Comparison of ENCODE assay signal across 8 cellular contexts in genomic region chr16:22297114-22297870, GRCh38. TPM values are rescaled to one million over a fixed set of nuclear protein-coding genes. Genes with fewer than 3 reads are reported as not detected.
A peak's percentile ranks its signal among the peaks of the same experiment; 100 is the strongest.
DNase-seq lines count a peak whose midpoint lies in the region; ATAC-seq lines count a peak whose summit lies in the region.

TSS of gene POLR3E (plus strand) at chr16:22297409. CDS start at chr16:22302969, 5,560 bp downstream.

- DNase-seq in C1 segment of cervical spinal cord (lab: John Stamatoyannopoulos, UW) (peak; percentile 90 to 99 (median 98)), NCI-H526 treated with DMSO at 0.1 percent for 48 hours (lab: John Stamatoyannopoulos, UW) (peak; percentile 91), cortex of kidney (lab: John Stamatoyannopoulos, UW) (peak; percentile 75), left lobe of liver (ENCODE audit: low spot score) (peak; percentile 100)
- peak; percentile 100 for DNase-seq in activated CD4-positive, alpha-beta T cell treated with anti-CD3 and anti-CD28 coated beads, Interleukin-2, amount 10 ng/mL, durations not matched to agents 7 days and 5 days
- DNase-seq in stimulated activated CD4-positive, alpha-beta T cell treated with anti-CD3 and anti-CD28 coated beads, Interleukin-2, amount 100 ng/mL, for 4 hours (ENCODE audit: low read depth): peak; percentile 99

- H3K4me1 Mint-ChIP-seq in activated CD4-positive, alpha-beta T cell treated with anti-CD3 and anti-CD28 coated beads, Interleukin-2, amount 10 ng/mL, durations not matched to agents 7 days and 5 days: peaks cover 41% of the 10 kb centered on the region

- peak; percentile 84 for ATAC-seq in GM19324 (IDR thresholded peaks at IDR 0.05; ENCODE audit: low FRiP score, unreplicated experiment)
- peak; percentile 65 for ATAC-seq in HG03469 (IDR thresholded peaks at IDR 0.05; ENCODE audit: unreplicated experiment)
- peak; percentile 93 for ATAC-seq in left lobe of liver

- no peaks in the 10 kb centered on the region for H3K9me3 Mint-ChIP-seq in activated CD4-positive, alpha-beta T cell treated with anti-CD3 and anti-CD28 coated beads, Interleukin-2, amount 10 ng/mL, durations not matched to agents 7 days and 5 days

- peaks cover 20% of the 10 kb centered on the region for H3K36me3 Mint-ChIP-seq in activated CD4-positive, alpha-beta T cell treated with anti-CD3 and anti-CD28 coated beads, Interleukin-2, amount 10 ng/mL, durations not matched to agents 7 days and 5 days (ENCODE audit: low read depth)

- H3K27ac Mint-ChIP-seq in activated CD4-positive, alpha-beta T cell treated with anti-CD3 and anti-CD28 coated beads, Interleukin-2, amount 10 ng/mL, durations not matched to agents 7 days and 5 days: peak within 1 kb of the TSS; percentile 98

- peaks cover 3% of the 10 kb centered on the region for H3K27me3 Mint-ChIP-seq in activated CD4-positive, alpha-beta T cell treated with anti-CD3 and anti-CD28 coated beads, Interleukin-2, amount 10 ng/mL, durations not matched to agents 7 days and 5 days

- POLR2A ChIA-PET in activated CD4-positive, alpha-beta T cell treated with anti-CD3 and anti-CD28 coated beads, Interleukin-2, amount 10 ng/mL, durations not matched to agents 7 days and 5 days (lab: Charles Lee): no interaction called here

- CTCF ChIA-PET in activated CD4-positive, alpha-beta T cell treated with anti-CD3 and anti-CD28 coated beads, Interleukin-2, amount 10 ng/mL, durations not matched to agents 7 days and 5 days (lab: Charles Lee): interaction anchor here (0.6 to 4.5 kb wide), 21 partner anchors 10 to 290 kb away, joined by 3 to 48 read pairs (median 4); partner anchors contain the start of genes EEF2K and MOSMO

- H3K4me3 Mint-ChIP-seq in activated CD4-positive, alpha-beta T cell treated with anti-CD3 and anti-CD28 coated beads, Interleukin-2, amount 10 ng/mL, durations not matched to agents 7 days and 5 days: peak within 1 kb of the TSS; percentile 94

RNA-seq across cellular contexts. Expression of gene POLR3E, which starts in this region (rescaled TPM):
- total RNA-seq in activated CD4-positive, alpha-beta T cell treated with anti-CD3 and anti-CD28 coated beads, Interleukin-2, amount 10 ng/mL, durations not matched to agents 7 days and 5 days: 10 to 100 TPM; 52.4 to 54.3 TPM
- 26.1 TPM for total RNA-seq in left lobe of liver

Comparison
In these comparisons a context has a peak if more than half of its experiments do, and no peak if none do; other contexts are left out.
1. Peak in every context shown above with its lines: DNase-seq and ATAC-seq.